ENCODE assay signal across 13 cellular contexts in genomic region chr15:95287774-95288173, GRCh38.
DNase-seq lines count a peak whose midpoint lies in the region; ATAC-seq and TF ChIP-seq lines count a peak whose summit lies in the region.
"Had no signal": no experiment of that assay in that cellular context is flagged by ENCODE, and none has a peak within 500 bp of the region (broad histone marks: within the 10 kb centered on the region; RNA-seq: fewer than 3 reads in every experiment).

No MANE protein-coding gene starts in this region.

- TF ChIP-seq POLR2A in vagina (IDR thresholded peaks at IDR 0.05), result no peak

- H3K79me2 ChIP-seq in fibroblast of lung (ENCODE audit: control insufficient read depth, insufficient read depth, low read length), result no peaks in the 10 kb centered on the region

- H3K9me3 ChIP-seq in left ventricle myocardium inferior (replicated peaks) (no peaks in the 10 kb centered on the region), fibroblast of lung (ENCODE audit: control insufficient read depth, insufficient read depth, low read depth, low read length) (no peaks in the 10 kb centered on the region), neuron (ENCODE audit: low read length) (no peaks in the 10 kb centered on the region), vagina (no peaks in the 10 kb centered on the region), left lung (no peaks in the 10 kb centered on the region)

- no peak for ATAC-seq in Right ventricle myocardium superior (ENCODE audit: poor library complexity)
- no peak for ATAC-seq in left lung
- ATAC-seq in HG03565 (IDR thresholded peaks at IDR 0.05; ENCODE audit: unreplicated experiment), result no peak

- H3K27ac ChIP-seq in left ventricle myocardium inferior (replicated peaks), result peak overlapping the region; percentile 45
- H3K27ac ChIP-seq in fibroblast of lung (ENCODE audit: insufficient read depth, low read length), result peak overlapping the region; percentile 24
- peak overlapping the region; percentile 11 for H3K27ac ChIP-seq in vagina
- H3K27ac ChIP-seq in left lung, result peak overlapping the region in 1 of 2 donors; percentile 72

- no peaks in the 10 kb centered on the region for H4K20me1 ChIP-seq in fibroblast of lung (ENCODE audit: control insufficient read depth, extremely low read depth, insufficient read depth, low read length)

- peaks cover 3% of the 10 kb centered on the region for H3K27me3 ChIP-seq in left ventricle myocardium inferior (ENCODE audit: low read depth)
- no peaks in the 10 kb centered on the region for H3K27me3 ChIP-seq in fibroblast of lung (ENCODE audit: control insufficient read depth, insufficient read depth, low read length)
- no peaks in the 10 kb centered on the region for H3K27me3 ChIP-seq in neuron (ENCODE audit: insufficient read depth, low read length)
- H3K27me3 ChIP-seq in vagina, result no peaks in the 10 kb centered on the region
- H3K27me3 ChIP-seq in left lung, result no peaks in the 10 kb centered on the region

- H3K4me1 ChIP-seq in left ventricle myocardium inferior (peaks cover 3% of the 10 kb centered on the region), fibroblast of lung (ENCODE audit: control insufficient read depth, extremely low read depth, insufficient read depth, low read length) (peaks cover 26% of the 10 kb centered on the region), neuron (ENCODE audit: insufficient read depth, low read length) (peaks cover 72% of the 10 kb centered on the region), vagina (peaks cover 11% of the 10 kb centered on the region), left lung (peaks cover 0 to 6% of the 10 kb centered on the region in 2 donors)

- DNase-seq in left ventricle myocardium inferior, result no peak
- no peak for DNase-seq in Right ventricle myocardium superior
- DNase-seq in fibroblast of lung (ENCODE audit: low read depth in 2 of 2), result peak; percentile 38 to 67
- DNase-seq in vagina (ENCODE audit: extremely low spot score in 2 of 2), result no peak
- no peak for DNase-seq in left lung
- DNase-seq in NCI-H1092 (lab: John Stamatoyannopoulos, UW), result no peak
- DNase-seq: activated CD4-positive, alpha-beta T cell treated with anti-CD3 and anti-CD28 coated beads for 1 hour; central memory CD4-positive, alpha-beta T cell; DMS53; NCI-H2081; NCI-H82 had no signal

- peak overlapping the region; percentile 18 for H2AFZ ChIP-seq in fibroblast of lung (ENCODE audit: low read length)
- H2AFZ ChIP-seq in neuron (ENCODE audit: low read depth, low read length), result no peak overlapping the region

- H3K36me3 ChIP-seq in left ventricle myocardium inferior, result no peaks in the 10 kb centered on the region
- no peaks in the 10 kb centered on the region for H3K36me3 ChIP-seq in fibroblast of lung (ENCODE audit: control insufficient read depth, insufficient read depth, low read length)
- no peaks in the 10 kb centered on the region for H3K36me3 ChIP-seq in neuron (ENCODE audit: insufficient read depth, low read length)
- H3K36me3 ChIP-seq in vagina, result no peaks in the 10 kb centered on the region
- no peaks in the 10 kb centered on the region for H3K36me3 ChIP-seq in left lung

- TF ChIP-seq CTCF in left ventricle myocardium inferior (IDR thresholded peaks at IDR 0.05; ENCODE audit: borderline replicate concordance) (no peak), fibroblast of lung (conservative IDR thresholded peaks at IDR 0.05 in 1 of 2, IDR thresholded peaks at IDR 0.05 in 1 of 2; ENCODE audit: low read depth in 1 of 2, low read length in 2 of 2) (no peak), vagina (IDR thresholded peaks at IDR 0.05) (no peak), left lung (IDR thresholded peaks at IDR 0.05) (no peak)

- H3K4me2 ChIP-seq in fibroblast of lung (ENCODE audit: extremely low read depth, insufficient read depth, low read length), result peak overlapping the region; percentile 44

- intact Hi-C loops in left ventricle myocardium inferior (cut with micrococcal nuclease) (no loop called here), Right ventricle myocardium superior (cut with DNase I) (no loop called here), vagina (cut with DNase I) (loop anchor here (10.0 kb wide), 1 partner anchor 157 kb away; no protein-coding TSS in a partner anchor), left lung (cut with DNase I) (loop anchor here in 1 of 2 donors (10.0 kb wide), 1 partner anchor 1037 kb away; no protein-coding TSS in a partner anchor)

- no peak overlapping the region for H3K9ac ChIP-seq in fibroblast of lung (ENCODE audit: insufficient read depth, low read length)

- no peak overlapping the region for H3K4me3 ChIP-seq in left ventricle myocardium inferior
- H3K4me3 ChIP-seq in fibroblast of lung (replicated peaks in 1 of 4; ENCODE audit: control extremely low read depth in 1 of 4, insufficient read depth in 1 of 4, low read depth in 3 of 4, low read length in 4 of 4), result no peak overlapping the region
- peak overlapping the region; percentile 48 for H3K4me3 ChIP-seq in neuron (ENCODE audit: low read length)
- no peak overlapping the region for H3K4me3 ChIP-seq in vagina
- H3K4me3 ChIP-seq in left lung, result no peak overlapping the region

Comparison
In these comparisons a context has a peak if more than half of its experiments do, and no peak if none do; other contexts are left out.
1. DNase-seq: peak in fibroblast of lung (2 of 2); none in left ventricle myocardium inferior (single experiment), Right ventricle myocardium superior (single experiment), vagina (0 of 2), left lung (0 of 2) and NCI-H1092 (single experiment).